ENCODE assay signal across 11 cellular contexts in the genomic region with DNA sequence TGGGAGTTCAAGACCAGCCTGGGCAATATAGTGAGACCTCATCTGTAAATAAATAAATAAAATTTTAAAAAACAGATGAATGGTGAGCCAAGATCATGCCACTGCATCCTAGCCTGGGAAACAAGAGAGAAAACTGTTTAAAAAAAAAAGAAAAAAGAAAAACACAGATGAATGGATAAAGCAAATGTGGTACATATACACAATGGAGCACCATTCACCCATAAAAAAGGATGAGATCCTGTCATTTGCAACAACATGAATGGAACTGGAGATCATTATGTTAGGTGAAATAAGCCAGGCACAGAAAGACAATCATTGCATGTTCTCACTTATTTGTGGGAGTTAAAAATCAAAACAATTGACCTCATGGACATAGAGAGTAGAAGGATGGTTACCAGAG. TPM values are rescaled to one million over a fixed set of nuclear protein-coding genes. Genes with fewer than 3 reads are reported as not detected.
"Had no signal": no experiment of that assay in that cellular context is flagged by ENCODE, and none has a peak within 500 bp of the region (broad histone marks: within the 10 kb centered on the region; RNA-seq: fewer than 3 reads in every experiment).

No MANE protein-coding gene starts in this region.

RNA-seq across cellular contexts. Expression of a gene that starts 3.7 kb away (rescaled TPM):
- total RNA-seq: Peyer's patch, RPMI7951 had no signal

RNA-seq across cellular contexts. Expression of a gene that starts 7.3 kb away (rescaled TPM):
- total RNA-seq: SK-MEL-5 had no signal

RNA-seq across cellular contexts. Expression of a gene that starts 25.4 kb away (rescaled TPM):
- total RNA-seq: OCI-LY7, PC-3, PC-9, Peyer's patch, Right ventricle myocardium inferior, Right ventricle myocardium superior, RPMI7951, SJCRH30, SJSA1, SK-MEL-5 had no signal
- polyA plus RNA-seq: SK-N-SH had no signal
